ENCODE assay signal across 27 cellular contexts in genomic region chr6:97473979-97474378, GRCh38.
"Had no signal": no experiment of that assay in that cellular context is flagged by ENCODE, and none has a peak within 500 bp of the region (broad histone marks: within the 10 kb centered on the region; RNA-seq: fewer than 3 reads in every experiment).

No MANE protein-coding gene starts in this region.

- H3K27ac Mint-ChIP-seq: activated CD4-positive, alpha-beta memory T cell treated with anti-CD3 and anti-CD28 coated beads, Interleukin-2, amount 10 ng/mL, durations not matched to agents 7 days and 5 days; activated CD4-positive, alpha-beta T cell treated with anti-CD3 and anti-CD28 coated beads for 36 hours; activated naive CD4-positive, alpha-beta T cell treated with anti-CD3 and anti-CD28 coated beads for 36 hours; activated naive CD8-positive, alpha-beta T cell; activated T-helper 17 cell treated with anti-CD3 and anti-CD28 coated beads, Interleukin-2, amount 50 U/mL, for 72 hours had no signal

- DNase-seq: activated CD4-positive, alpha-beta memory T cell treated with anti-CD3 and anti-CD28 coated beads, Interleukin-2, amount 10 ng/mL, durations not matched to agents 7 days and 5 days; activated CD4-positive, alpha-beta T cell treated with anti-CD3 and anti-CD28 coated beads for 36 hours; activated CD4-positive, alpha-beta T cell treated with anti-CD3 and anti-CD28 coated beads, Interleukin-2, amount 50 U/mL, for 1 hour; activated CD4-positive, CD25-positive, alpha-beta regulatory T cell; activated gamma-delta T cell; activated naive CD4-positive, alpha-beta T cell treated with anti-CD3 and anti-CD28 coated beads for 36 hours; activated T-cell treated with anti-CD3 and anti-CD28 coated beads for 4 hours; activated T-cell treated with anti-CD3 and anti-CD28 coated beads, Interleukin-2, amount 50 U/mL, for 48 hours; amygdala; brain microvascular endothelial cell; Kasumi-1; NCI-H1048; NCI-H146; NCI-H187 treated with DMSO at 0.1 percent for 48 hours; NCI-H2081 treated with DMSO at 0.1 percent for 48 hours; NCI-H446 treated with DMSO at 0.1 percent for 48 hours; NCI-H526; NCI-H774; NK-92 treated with Interleukin-12 subunit alpha and Interleukin-12 subunit beta, amount 100 ng/mL, for 24 hours; PC-3; SIG-M5; SK-N-SH; T-helper 1 cell had no signal

- H3K36me3 Mint-ChIP-seq: activated naive CD8-positive, alpha-beta T cell had no signal

- H3K9ac ChIP-seq: SK-N-SH had no signal

- H3K27me3 ChIP-seq: brain microvascular endothelial cell, cardiac muscle cell had no signal

- H3K4me2 ChIP-seq: SK-N-SH had no signal

- H3K4me3 ChIP-seq: cardiac muscle cell had no signal

- H3K9me2 ChIP-seq: SK-N-SH had no signal

- H3K4me3 Mint-ChIP-seq: activated CD4-positive, alpha-beta memory T cell treated with anti-CD3 and anti-CD28 coated beads, Interleukin-2, amount 10 ng/mL, durations not matched to agents 7 days and 5 days; activated CD4-positive, alpha-beta T cell treated with anti-CD3 and anti-CD28 coated beads for 36 hours; activated naive CD4-positive, alpha-beta T cell treated with anti-CD3 and anti-CD28 coated beads for 36 hours; activated naive CD8-positive, alpha-beta T cell; activated T-helper 17 cell treated with anti-CD3 and anti-CD28 coated beads, Interleukin-2, amount 50 U/mL, for 72 hours had no signal

- H3K36me3 ChIP-seq: brain microvascular endothelial cell, cardiac muscle cell had no signal

- H3K27me3 Mint-ChIP-seq: activated CD4-positive, alpha-beta memory T cell treated with anti-CD3 and anti-CD28 coated beads, Interleukin-2, amount 10 ng/mL, durations not matched to agents 7 days and 5 days had no signal

- ATAC-seq: activated CD4-positive, alpha-beta T cell treated with anti-CD3 and anti-CD28 coated beads for 36 hours; activated T-helper 17 cell treated with anti-CD3 and anti-CD28 coated beads, Interleukin-2, amount 50 U/mL, for 72 hours; PC-3 had no signal

- H3K27ac ChIP-seq: brain microvascular endothelial cell, cardiac muscle cell, VCaP had no signal

- H3K9me3 Mint-ChIP-seq: activated CD4-positive, alpha-beta memory T cell treated with anti-CD3 and anti-CD28 coated beads, Interleukin-2, amount 10 ng/mL, durations not matched to agents 7 days and 5 days; activated T-helper 17 cell treated with anti-CD3 and anti-CD28 coated beads, Interleukin-2, amount 50 U/mL, for 72 hours had no signal

- H3K9me3 ChIP-seq: SK-N-SH had no signal

- H3K4me1 Mint-ChIP-seq: activated CD4-positive, alpha-beta memory T cell treated with anti-CD3 and anti-CD28 coated beads, Interleukin-2, amount 10 ng/mL, durations not matched to agents 7 days and 5 days; activated CD4-positive, alpha-beta T cell treated with anti-CD3 and anti-CD28 coated beads for 36 hours; activated T-helper 17 cell treated with anti-CD3 and anti-CD28 coated beads, Interleukin-2, amount 50 U/mL, for 72 hours had no signal
